Comparison of ENCODE assay signal across 16 cellular contexts in genomic region chr5:155726267-155726666, GRCh38.
DNase-seq lines count a peak whose midpoint lies in the region; ATAC-seq, FAIRE-seq and TF ChIP-seq lines count a peak whose summit lies in the region.
"Had no signal": no experiment of that assay in that cellular context is flagged by ENCODE, and none has a peak within 500 bp of the region (broad histone marks: within the 10 kb centered on the region; RNA-seq: fewer than 3 reads in every experiment).

No MANE protein-coding gene starts in this region.

- ATAC-seq in GM12878 = no peak
- ATAC-seq: activated CD8-positive, alpha-beta memory T cell treated with anti-CD3 and anti-CD28 coated beads, Interleukin-2, amount 10 ng/mL, durations not matched to agents 7 days and 5 days had no signal

- H2AFZ ChIP-seq in GM12878 (ENCODE audit: control insufficient read depth, low read depth, low read length) = no peak overlapping the region

- peaks cover 6% of the 10 kb centered on the region for H3K4me1 Mint-ChIP-seq in MCF 10A (ENCODE audit: insufficient read depth, unreplicated experiment)
- no peaks in the 10 kb centered on the region for H3K4me1 Mint-ChIP-seq in activated T-helper 2 cell treated with anti-CD3 and anti-CD28 coated beads, Interferon-gamma antibody, Interleukin-2, Interleukin-4, amounts not matched to agents 10 μg/mL and 5 μg/mL and 100 μg/mL, durations not matched to agents 14 hours and 24 hours and 36 hours (ENCODE audit: low read depth)
- H3K4me1 Mint-ChIP-seq: activated CD8-positive, alpha-beta memory T cell treated with anti-CD3 and anti-CD28 coated beads, Interleukin-2, amount 10 ng/mL, durations not matched to agents 7 days and 5 days had no signal

- RAD21 ChIA-PET in GM12878 (lab: Charles Lee; ENCODE audit: unreplicated experiment) = no interaction called here

- H3K36me3 Mint-ChIP-seq in MCF 10A (ENCODE audit: insufficient read depth, unreplicated experiment) = no peaks in the 10 kb centered on the region
- no peaks in the 10 kb centered on the region for H3K36me3 Mint-ChIP-seq in activated T-helper 2 cell treated with anti-CD3 and anti-CD28 coated beads, Interferon-gamma antibody, Interleukin-2, Interleukin-4, amounts not matched to agents 10 μg/mL and 5 μg/mL and 100 μg/mL, durations not matched to agents 14 hours and 24 hours and 36 hours (ENCODE audit: low read depth)
- H3K36me3 Mint-ChIP-seq: activated CD8-positive, alpha-beta memory T cell treated with anti-CD3 and anti-CD28 coated beads, Interleukin-2, amount 10 ng/mL, durations not matched to agents 7 days and 5 days had no signal

- TF ChIP-seq POLR2A in breast epithelium (IDR thresholded peaks at IDR 0.05) = no peak
- TF ChIP-seq POLR2A in GM12878 (IDR thresholded peaks at IDR 0.05; ENCODE audit: low read depth, low read length) = no peak
- TF ChIP-seq POLR2A in GM12892 (IDR thresholded peaks at IDR 0.05; ENCODE audit: low read depth, low read length) = no peak

- peaks cover 87% of the 10 kb centered on the region for H3K27me3 Mint-ChIP-seq in MCF 10A (ENCODE audit: insufficient read depth, unreplicated experiment)
- H3K27me3 Mint-ChIP-seq in activated T-helper 2 cell treated with anti-CD3 and anti-CD28 coated beads, Interferon-gamma antibody, Interleukin-2, Interleukin-4, amounts not matched to agents 10 μg/mL and 5 μg/mL and 100 μg/mL, durations not matched to agents 14 hours and 24 hours and 36 hours (ENCODE audit: low read depth) = peaks cover 41% of the 10 kb centered on the region

- H3K9me3 ChIP-seq in breast epithelium = no peaks in the 10 kb centered on the region
- no peaks in the 10 kb centered on the region; the same call in 2 of the 3 replicates for H3K9me3 ChIP-seq in GM12878 (replicated peaks; ENCODE audit: control insufficient read depth, insufficient read depth, low read length)
- H3K9me3 ChIP-seq: adrenal gland, tibial nerve had no signal

- SMC1A ChIA-PET in GM12878 (lab: Charles Lee; ENCODE audit: uncharacterized antibody, unreplicated experiment) = no interaction called here

- no peaks in the 10 kb centered on the region for H4K20me1 ChIP-seq in GM12878 (ENCODE audit: control insufficient read depth, insufficient read depth)

- no peak for TF ChIP-seq RAD21 in GM12878 (IDR thresholded peaks at IDR 0.05; ENCODE audit: insufficient read depth, low read depth, low read length)

- no peak for FAIRE-seq in GM12878 (lab: Jason Lieb, UNC)
- no peak for FAIRE-seq in urothelium cell line (lab: Jason Lieb, UNC)
- no peak for FAIRE-seq in GM12892 (lab: Jason Lieb, UNC)
- FAIRE-seq: endometrium had no signal

- DNase-seq in MCF 10A (ENCODE audit: unreplicated experiment) (peak; percentile 4), breast epithelium (ENCODE audit: low spot score in 2 of 2) (no peak), GM12878 (ENCODE audit: low read depth, low spot score) (no peak), iPS-NIHi7 (ENCODE audit: extremely low spot score) (peak; percentile 45), urothelium cell line (ENCODE audit: low spot score) (peak; percentile 23), NCI-H1092 (lab: John Stamatoyannopoulos, UW) (no peak), GM12892 (ENCODE audit: insufficient read length) (no peak)
- no peak for DNase-seq in activated T-helper 2 cell treated with anti-CD3 and anti-CD28 coated beads, Interferon-gamma antibody, Interleukin-2, Interleukin-4, amounts not matched to agents 10 μg/mL and 5 μg/mL and 100 μg/mL, durations not matched to agents 14 hours and 24 hours and 36 hours (ENCODE audit: low spot score)
- DNase-seq: activated CD8-positive, alpha-beta memory T cell treated with anti-CD3 and anti-CD28 coated beads, Interleukin-2, amount 10 ng/mL, durations not matched to agents 7 days and 5 days; DMS79 treated with DMSO at 0.1 percent for 48 hours; KG1; NCI-H2081 treated with DMSO at 0.1 percent for 48 hours; T1000 had no signal

- H3K27ac ChIP-seq in breast epithelium (no peak overlapping the region), GM12878 (ENCODE audit: control insufficient read depth, insufficient read depth) (no peak overlapping the region)
- H3K27ac ChIP-seq: adrenal gland, tibial nerve had no signal

- no peaks in the 10 kb centered on the region for H3K79me2 ChIP-seq in GM12878 (ENCODE audit: control insufficient read depth, insufficient read depth, low read length)

- 31% methylated on average over 8 of the region's 8 CpGs for WGBS in GM12878 (ENCODE audit: insufficient coverage, insufficient replicate concordance, low lambda C conversion rate, missing lambda C conversion rate)

- POLR2A ChIA-PET in MCF 10A (lab: Yijun Ruan, JAX) (interaction anchor here (0.6 kb wide), 1 partner anchor 95 kb away, joined by 3 read pairs; no protein-coding TSS in a partner anchor), GM12878 (lab: Charles Lee) (no interaction called here)

- TF ChIP-seq EP300 in GM12878 (IDR thresholded peaks at IDR 0.05; ENCODE audit: borderline replicate concordance in 1 of 2, control insufficient read depth in 1 of 2, low read depth in 2 of 2, low read length in 2 of 2) = no peak

- BruUV-seq in MCF 10A (replicated peaks; lab: Mats Ljungman, UMichigan) = no TSS peak
- BruUV-seq in GM12878 (replicated peaks; lab: Mats Ljungman, UMichigan) = no TSS peak

- H3K27me3 ChIP-seq in breast epithelium (peaks cover 0 to 43% of the 10 kb centered on the region in 2 donors), GM12878 (replicated peaks in 1 of 2; ENCODE audit: control insufficient read depth in 2 of 2, insufficient read depth in 2 of 2, low read length in 1 of 2) (peaks cover 0 to 6% of the 10 kb centered on the region in 2 experiments; a peak in 3 of 4 replicates)

- H3K4me3 Mint-ChIP-seq in MCF 10A (ENCODE audit: unreplicated experiment) = no peak overlapping the region
- H3K4me3 Mint-ChIP-seq in activated T-helper 2 cell treated with anti-CD3 and anti-CD28 coated beads, Interferon-gamma antibody, Interleukin-2, Interleukin-4, amounts not matched to agents 10 μg/mL and 5 μg/mL and 100 μg/mL, durations not matched to agents 14 hours and 24 hours and 36 hours (ENCODE audit: low read depth) = no peak overlapping the region
- H3K4me3 Mint-ChIP-seq: activated CD8-positive, alpha-beta memory T cell treated with anti-CD3 and anti-CD28 coated beads, Interleukin-2, amount 10 ng/mL, durations not matched to agents 7 days and 5 days had no signal

- peaks cover 3 to 6% of the 10 kb centered on the region in 2 donors for H3K4me1 ChIP-seq in breast epithelium
- no peaks in the 10 kb centered on the region for H3K4me1 ChIP-seq in GM12878 (ENCODE audit: control insufficient read depth, insufficient read depth, low read length)
- H3K4me1 ChIP-seq: adrenal gland had no signal

- H3K4me2 ChIP-seq in GM12878 (ENCODE audit: control insufficient read depth, insufficient read depth) = no peak overlapping the region

- no peaks in the 10 kb centered on the region for H3K9me3 Mint-ChIP-seq in MCF 10A (ENCODE audit: unreplicated experiment)
- no peaks in the 10 kb centered on the region for H3K9me3 Mint-ChIP-seq in activated T-helper 2 cell treated with anti-CD3 and anti-CD28 coated beads, Interferon-gamma antibody, Interleukin-2, Interleukin-4, amounts not matched to agents 10 μg/mL and 5 μg/mL and 100 μg/mL, durations not matched to agents 14 hours and 24 hours and 36 hours

- CTCF ChIA-PET in MCF 10A (lab: Yijun Ruan, JAX) = interaction anchor here (0.7 to 1.3 kb wide), 3 partner anchors 9 to 743 kb away, joined by 3 read pairs; no protein-coding TSS in a partner anchor
- CTCF ChIA-PET in GM12878 (lab: Yijun Ruan, JAX) = no interaction called here

- no peak overlapping the region for H3K9ac ChIP-seq in GM12878 (ENCODE audit: control insufficient read depth, insufficient read depth, low read length)

- no peak for TF ChIP-seq CTCF in MCF 10A (IDR thresholded peaks at IDR 0.05; ENCODE audit: unreplicated experiment)
- no peak for TF ChIP-seq CTCF in breast epithelium (IDR thresholded peaks at IDR 0.05)
- TF ChIP-seq CTCF in GM12878 (IDR thresholded peaks at IDR 0.05 in 2 of 3, conservative IDR thresholded peaks at IDR 0.05 in 1 of 3; ENCODE audit: control insufficient read depth in 2 of 3, extremely low read depth in 1 of 3, insufficient read depth in 1 of 3, low read depth in 3 of 3, low read length in 3 of 3) = no peak

- H3K4me3 ChIP-seq in breast epithelium = no peak overlapping the region
- no peak overlapping the region for H3K4me3 ChIP-seq in GM12878
- H3K4me3 ChIP-seq: adrenal gland, tibial nerve had no signal

- no peak overlapping the region for H3K27ac Mint-ChIP-seq in MCF 10A (ENCODE audit: low read depth, unreplicated experiment)
- H3K27ac Mint-ChIP-seq in activated T-helper 2 cell treated with anti-CD3 and anti-CD28 coated beads, Interferon-gamma antibody, Interleukin-2, Interleukin-4, amounts not matched to agents 10 μg/mL and 5 μg/mL and 100 μg/mL, durations not matched to agents 14 hours and 24 hours and 36 hours = no peak overlapping the region
- H3K27ac Mint-ChIP-seq: activated CD8-positive, alpha-beta memory T cell treated with anti-CD3 and anti-CD28 coated beads, Interleukin-2, amount 10 ng/mL, durations not matched to agents 7 days and 5 days had no signal

- in situ Hi-C loops in GM12878 (cut with MboI) = no loop called here

- intact Hi-C loops in MCF 10A (cut with micrococcal nuclease) (no loop called here), breast epithelium (cut with DNase I; ENCODE audit: low total_unique reads) (no loop called here), GM12878 (cut with micrococcal nuclease; ENCODE audit: unreplicated experiment) (no loop called here)
- intact Hi-C loops in activated T-helper 2 cell treated with anti-CD3 and anti-CD28 coated beads, Interferon-gamma antibody, Interleukin-2, Interleukin-4, amounts not matched to agents 10 μg/mL and 5 μg/mL and 100 μg/mL, durations not matched to agents 14 hours and 24 hours and 36 hours (cut with micrococcal nuclease) = loop anchor here (5.0 kb wide), 1 partner anchor 1249 kb away; the partner anchor contains the start of gene HAND1

- H3K36me3 ChIP-seq in breast epithelium = no peaks in the 10 kb centered on the region
- no peaks in the 10 kb centered on the region for H3K36me3 ChIP-seq in GM12878 (ENCODE audit: control insufficient read depth in 2 of 2, insufficient read depth in 2 of 2, low read length in 1 of 2)
- H3K36me3 ChIP-seq: adrenal gland, tibial nerve had no signal

Comparison
In these comparisons a context has a peak if more than half of its experiments do, and no peak if none do; other contexts are left out.
1. DNase-seq: peak in MCF 10A (single experiment), iPS-NIHi7 (single experiment) and urothelium cell line (single experiment); none in breast epithelium (0 of 2), GM12878 (single experiment), NCI-H1092 (single experiment), GM12892 (single experiment) and activated T-helper 2 cell treated with anti-CD3 and anti-CD28 coated beads, Interferon-gamma antibody, Interleukin-2, Interleukin-4, amounts not matched to agents 10 μg/mL and 5 μg/mL and 100 μg/mL, durations not matched to agents 14 hours and 24 hours and 36 hours (single experiment).